8 cellular contexts compared by ENCODE assay signal in genomic region chr12:94262228-94263010, GRCh38.
DNase-seq lines count a peak whose midpoint lies in the region; ATAC-seq and TF ChIP-seq lines count a peak whose summit lies in the region.

No MANE protein-coding gene starts in this region.

- H3K27ac Mint-ChIP-seq in nephron: peak overlapping the region; percentile 98 to 100 (median 100)
- peak overlapping the region; percentile 93 to 97 for H3K27ac Mint-ChIP-seq in stimulated activated naive CD8-positive, alpha-beta T cell treated with anti-CD3 and anti-CD28 coated beads, Interleukin-15, amount 100 ng/mL, for 72 hours

- DNase-seq in NCI-H345 (lab: John Stamatoyannopoulos, UW) (peak; percentile 1), NCI-H345 treated with DMSO at 0.1 percent for 48 hours (lab: John Stamatoyannopoulos, UW; ENCODE audit: unreplicated experiment) (no peak), activated T-cell treated with anti-CD3 and anti-CD28 coated beads for 48 hours (ENCODE audit: low read depth) (peak; percentile 62)
- DNase-seq in NK-92 treated with Interleukin-12 subunit alpha and Interleukin-12 subunit beta, amount 100 ng/mL, for 24 hours (lab: John Stamatoyannopoulos, UW): peak; percentile 44
- peak; percentile 75 to 83 for DNase-seq in stimulated activated naive CD8-positive, alpha-beta T cell treated with anti-CD3 and anti-CD28 coated beads, Interleukin-15, amount 100 ng/mL, for 72 hours

- ATAC-seq in HG03097 (IDR thresholded peaks at IDR 0.05; ENCODE audit: low FRiP score, unreplicated experiment) (peak; percentile 48), esophagus mucosa (peak; percentile 77)
- peak; percentile 84 for ATAC-seq in stimulated activated naive CD8-positive, alpha-beta T cell treated with anti-CD3 and anti-CD28 coated beads, Interleukin-15, amount 100 ng/mL, for 72 hours

- H3K36me3 Mint-ChIP-seq in nephron (ENCODE audit: low read depth): no peaks in the 10 kb centered on the region

- peak overlapping the region; percentile 61 to 86 (median 81) for H3K4me3 Mint-ChIP-seq in nephron
- peak overlapping the region; percentile 84 to 87 for H3K4me3 Mint-ChIP-seq in stimulated activated naive CD8-positive, alpha-beta T cell treated with anti-CD3 and anti-CD28 coated beads, Interleukin-15, amount 100 ng/mL, for 72 hours

- no peak for TF ChIP-seq CTCF in nephron (IDR thresholded peaks at IDR 0.05; ENCODE audit: unreplicated experiment in 3 of 3)

- peaks cover 1% of the 10 kb centered on the region for H3K27me3 Mint-ChIP-seq in nephron (ENCODE audit: low read depth)
- no peaks in the 10 kb centered on the region for H3K27me3 Mint-ChIP-seq in stimulated activated naive CD8-positive, alpha-beta T cell treated with anti-CD3 and anti-CD28 coated beads, Interleukin-15, amount 100 ng/mL, for 72 hours

- no peaks in the 10 kb centered on the region for H3K9me3 Mint-ChIP-seq in nephron
- no peaks in the 10 kb centered on the region for H3K9me3 Mint-ChIP-seq in stimulated activated naive CD8-positive, alpha-beta T cell treated with anti-CD3 and anti-CD28 coated beads, Interleukin-15, amount 100 ng/mL, for 72 hours

- peaks cover 68% of the 10 kb centered on the region for H3K4me1 Mint-ChIP-seq in nephron
- peaks cover 53% of the 10 kb centered on the region for H3K4me1 Mint-ChIP-seq in stimulated activated naive CD8-positive, alpha-beta T cell treated with anti-CD3 and anti-CD28 coated beads, Interleukin-15, amount 100 ng/mL, for 72 hours
